ENCODE assay signal across 3 cellular contexts in genomic region chr1:145048181-145048856, GRCh38. TPM values are rescaled to one million over a fixed set of nuclear protein-coding genes. Genes with fewer than 3 reads are reported as not detected.
"Had no signal": no experiment of that assay in that cellular context is flagged by ENCODE, and none has a peak within 500 bp of the region (broad histone marks: within the 10 kb centered on the region; RNA-seq: fewer than 3 reads in every experiment).

No MANE protein-coding gene starts in this region.

RNA-seq across cellular contexts. Expression of gene FAM72D, which starts 47.5 kb away (rescaled TPM):
- total RNA-seq: kidney, left lobe of liver, mononuclear cell had no signal
